8 cellular contexts compared by ENCODE assay signal in the genomic region with DNA sequence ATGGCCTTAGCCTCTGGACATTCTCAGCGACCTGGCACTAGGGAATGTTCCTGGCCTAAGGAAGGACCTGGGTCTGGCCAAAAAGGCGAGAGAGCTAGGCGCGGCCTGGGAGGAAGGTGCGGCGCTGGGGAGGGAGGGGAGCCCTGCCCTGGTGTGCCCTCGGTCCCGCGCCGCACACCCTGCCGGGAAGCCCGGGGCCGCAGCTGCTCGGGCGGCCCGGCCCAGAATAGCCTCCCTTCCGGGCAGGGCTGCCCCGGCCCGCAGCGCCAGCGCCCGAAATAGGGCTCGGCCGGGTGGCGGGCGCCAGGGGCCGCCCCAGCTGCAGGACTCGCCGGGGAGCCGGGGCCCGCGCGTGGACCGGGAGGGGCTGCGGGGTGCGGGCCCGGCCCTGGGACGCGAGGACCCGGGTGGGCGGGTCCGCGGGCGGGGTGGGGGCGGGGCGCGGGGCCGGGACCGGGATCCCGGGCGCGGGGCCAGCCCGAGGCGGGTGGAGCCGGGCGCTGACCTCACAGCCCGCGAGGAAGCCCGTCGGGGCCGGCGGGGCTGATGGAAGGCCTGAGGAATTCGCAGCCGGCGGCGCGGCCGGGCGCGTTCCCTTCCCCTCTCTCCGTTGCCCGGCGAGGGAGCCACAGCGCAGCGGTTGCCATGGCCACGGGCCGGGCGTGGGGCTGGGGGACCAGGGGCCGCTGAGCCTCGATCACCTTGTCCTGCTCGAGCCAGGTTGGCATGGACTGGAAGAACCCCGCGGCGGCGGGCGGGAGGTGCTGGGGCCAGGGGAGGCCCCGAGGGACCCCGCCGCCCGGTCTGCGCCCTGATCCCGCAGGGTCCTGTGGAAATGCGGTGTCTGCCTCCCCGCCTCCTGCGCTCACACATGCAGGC. TPM values are rescaled to one million over a fixed set of nuclear protein-coding genes. Genes with fewer than 3 reads are reported as not detected.
DNase-seq lines count a peak whose midpoint lies in the region; ATAC-seq and TF ChIP-seq lines count a peak whose summit lies in the region.

No MANE protein-coding gene starts in this region.

- H2AFZ ChIP-seq in OCI-LY7 (ENCODE audit: low read length) = no peak overlapping the region

- H3K36me3 Mint-ChIP-seq in stimulated activated naive B cell treated with anti-CD40 and anti-IgM and Interleukin-4, amounts not matched to agents 10 μg/mL and 1 μg/mL and 100 μg/mL, for 72 hours = no peaks in the 10 kb centered on the region

- peak overlapping the region; percentile 75 to 79 for H3K4me3 Mint-ChIP-seq in stimulated activated naive B cell treated with anti-CD40 and anti-IgM and Interleukin-4, amounts not matched to agents 10 μg/mL and 1 μg/mL and 100 μg/mL, for 72 hours

- no peaks in the 10 kb centered on the region for H4K20me1 ChIP-seq in OCI-LY7 (ENCODE audit: insufficient read depth, low read length)

- ATAC-seq in stimulated activated naive B cell treated with anti-CD40 and anti-IgM and Interleukin-4, amounts not matched to agents 10 μg/mL and 1 μg/mL and 100 μg/mL, for 72 hours (replicated peaks) = peak in 1 of 2 donors; percentile 3
- no peak for ATAC-seq in GM21825 (IDR thresholded peaks at IDR 0.05; ENCODE audit: unreplicated experiment)

- POLR2A ChIA-PET in OCI-LY7 (lab: Charles Lee) = interaction anchor here (0.5 to 0.6 kb wide), 2 partner anchors 127 to 185 kb away, joined by 3 to 4 read pairs; no protein-coding TSS in a partner anchor

- CTCF ChIA-PET in OCI-LY7 (lab: Charles Lee; ENCODE audit: unreplicated experiment) = no interaction called here

- H3K79me2 ChIP-seq in OCI-LY7 (ENCODE audit: insufficient read depth, low read depth, low read length) = no peaks in the 10 kb centered on the region

- H3K4me3 ChIP-seq in OCI-LY7 (ENCODE audit: low read depth, low read length, poor library complexity, severe bottlenecking) = no peak overlapping the region

- intact Hi-C loops in OCI-LY7 (cut with micrococcal nuclease; ENCODE audit: unreplicated experiment) = loop anchor here (5.0 kb wide), 1 partner anchor 89 kb away; no protein-coding TSS in a partner anchor

- no peak overlapping the region for H3K27ac Mint-ChIP-seq in stimulated activated naive B cell treated with anti-CD40 and anti-IgM and Interleukin-4, amounts not matched to agents 10 μg/mL and 1 μg/mL and 100 μg/mL, for 72 hours

- no peaks in the 10 kb centered on the region for H3K9me2 ChIP-seq in OCI-LY7 (ENCODE audit: insufficient read depth, low read length)

- DNase-seq in GM13976 (ENCODE audit: low spot score) (peak; percentile 60), OCI-LY7 (ENCODE audit: low spot score) (no peak), dermis blood vessel endothelial cell (peak; percentile 77), left kidney (ENCODE audit: low read depth, low spot score) (peak; percentile 92), NCI-H1092 treated with DMSO at 0.1 percent for 48 hours (lab: John Stamatoyannopoulos, UW) (no peak), SKM-1 (lab: John Stamatoyannopoulos, UW; ENCODE audit: unreplicated experiment) (no peak)
- no peak for DNase-seq in stimulated activated naive B cell treated with anti-CD40 and anti-IgM and Interleukin-4, amounts not matched to agents 10 μg/mL and 1 μg/mL and 100 μg/mL, for 72 hours

- BruUV-seq in OCI-LY7 (replicated peaks; lab: Mats Ljungman, UMichigan) = no TSS peak

- H3K4me1 ChIP-seq in OCI-LY7 (ENCODE audit: insufficient read depth, low read length, poor library complexity, severe bottlenecking) = peaks cover 46% of the 10 kb centered on the region

- peaks cover 54 to 78% of the 10 kb centered on the region in 2 donors for H3K4me1 Mint-ChIP-seq in stimulated activated naive B cell treated with anti-CD40 and anti-IgM and Interleukin-4, amounts not matched to agents 10 μg/mL and 1 μg/mL and 100 μg/mL, for 72 hours

- no peaks in the 10 kb centered on the region for H3K36me3 ChIP-seq in OCI-LY7 (ENCODE audit: insufficient read depth, low read length)

- TF ChIP-seq CTCF in GM13976 (IDR thresholded peaks at IDR 0.05; ENCODE audit: borderline replicate concordance, control extremely low read depth, extremely low read depth, insufficient read depth, missing control alignments) (no peak), OCI-LY7 (conservative IDR thresholded peaks at IDR 0.05; ENCODE audit: low read length) (no peak)

- no peak overlapping the region for H3K27ac ChIP-seq in OCI-LY7 (ENCODE audit: low read depth, low read length, poor library complexity, severe bottlenecking)

- in situ Hi-C loops in GM13976 (cut with MboI; ENCODE audit: low sequenced_read_pairs, unreplicated experiment) = no loop called here

- 0 out of 2 replicates have a peak overlapping the region, but pooled peaks have one; percentile 5 for H3K4me2 ChIP-seq in OCI-LY7 (ENCODE audit: low read length)

- H3K9me3 ChIP-seq in OCI-LY7 (ENCODE audit: low read length) = no peaks in the 10 kb centered on the region

- no peaks in the 10 kb centered on the region for H3K27me3 Mint-ChIP-seq in stimulated activated naive B cell treated with anti-CD40 and anti-IgM and Interleukin-4, amounts not matched to agents 10 μg/mL and 1 μg/mL and 100 μg/mL, for 72 hours

- H3K9me3 Mint-ChIP-seq in stimulated activated naive B cell treated with anti-CD40 and anti-IgM and Interleukin-4, amounts not matched to agents 10 μg/mL and 1 μg/mL and 100 μg/mL, for 72 hours = no peaks in the 10 kb centered on the region

RNA-seq across cellular contexts. Expression of gene SOCS3, which starts 18.1 kb away (rescaled TPM):
- not detected in 2 replicates for total RNA-seq in OCI-LY7 (2014; rRNA removed; shearing (Covaris generic))
- total RNA-seq in OCI-LY7 (2022) (not detected in 2 replicates), dermis blood vessel endothelial cell (46.4 and 130 TPM in 2 replicates)

RNA-seq across cellular contexts. Expression of gene PGS1, which starts 36.7 kb away (rescaled TPM):
- 59.6 and 67.3 TPM in 2 replicates for total RNA-seq in OCI-LY7 (2014; rRNA removed; shearing (Covaris generic))
- total RNA-seq in OCI-LY7 (2022) (61.3 and 68.2 TPM in 2 replicates), dermis blood vessel endothelial cell (38.1 and 66.9 TPM in 2 replicates)

Comparison
In these comparisons a context has a peak if more than half of its experiments do, and no peak if none do; other contexts are left out.
1. DNase-seq: peak in GM13976 (single experiment), dermis blood vessel endothelial cell (single experiment) and left kidney (single experiment); none in OCI-LY7 (single experiment), stimulated activated naive B cell treated with anti-CD40 and anti-IgM and Interleukin-4, amounts not matched to agents 10 μg/mL and 1 μg/mL and 100 μg/mL, for 72 hours (single experiment), NCI-H1092 treated with DMSO at 0.1 percent for 48 hours (single experiment) and SKM-1 (single experiment).
2. RNA of gene SOCS3, which starts 18.1 kb away (total RNA-seq): 46.4 to 130 TPM in dermis blood vessel endothelial cell; not detected in OCI-LY7; every median in the first group is over 10 times any median in the second.